In genomic region chr3:12508316-12508715, GRCh38 we compare ENCODE assay signal across 10 cellular contexts. TPM values are rescaled to one million over a fixed set of nuclear protein-coding genes. Genes with fewer than 3 reads are reported as not detected.
DNase-seq lines count a peak whose midpoint lies in the region; ATAC-seq and TF ChIP-seq lines count a peak whose summit lies in the region.
"Had no signal": no experiment of that assay in that cellular context is flagged by ENCODE, and none has a peak within 500 bp of the region (broad histone marks: within the 10 kb centered on the region; RNA-seq: fewer than 3 reads in every experiment).

No MANE protein-coding gene starts in this region.

- no peak for TF ChIP-seq CTCF in HFFc6 (IDR thresholded peaks at IDR 0.05)
- TF ChIP-seq CTCF in MCF 10A (IDR thresholded peaks at IDR 0.05; ENCODE audit: unreplicated experiment) = no peak
- no peak for TF ChIP-seq CTCF in hepatocyte (IDR thresholded peaks at IDR 0.05; ENCODE audit: poor library complexity)
- no peak for TF ChIP-seq CTCF in thoracic aorta (IDR thresholded peaks at IDR 0.05)

- H3K4me1 Mint-ChIP-seq in HFFc6 (ENCODE audit: low read depth) = peaks cover 22% of the 10 kb centered on the region
- peaks cover 23% of the 10 kb centered on the region for H3K4me1 Mint-ChIP-seq in MCF 10A (ENCODE audit: insufficient read depth, unreplicated experiment)
- no peaks in the 10 kb centered on the region for H3K4me1 Mint-ChIP-seq in activated CD8-positive, alpha-beta T cell treated with anti-CD3 and anti-CD28 coated beads, Interleukin-2, amount 10 ng/mL, durations not matched to agents 7 days and 5 days (ENCODE audit: low read depth)

- BruUV-seq in MCF 10A (replicated peaks; lab: Mats Ljungman, UMichigan) = no TSS peak

- peak overlapping the region; percentile 33 for H3K4me2 ChIP-seq in hepatocyte

- H3K36me3 ChIP-seq in hepatocyte (replicated peaks; ENCODE audit: insufficient read depth, low read depth) = no peaks in the 10 kb centered on the region
- H3K36me3 ChIP-seq in thoracic aorta = peaks cover 4% of the 10 kb centered on the region

- H3K9me2 ChIP-seq in hepatocyte (replicated peaks; ENCODE audit: insufficient read depth) = no peaks in the 10 kb centered on the region

- H3K27ac Mint-ChIP-seq in HFFc6 (peak overlapping the region; percentile 91), MCF 10A (ENCODE audit: low read depth, unreplicated experiment) (peak overlapping the region; percentile 93)
- no peak overlapping the region for H3K27ac Mint-ChIP-seq in activated CD8-positive, alpha-beta T cell treated with anti-CD3 and anti-CD28 coated beads, Interleukin-2, amount 10 ng/mL, durations not matched to agents 7 days and 5 days

- peak; percentile 92 for ATAC-seq in thoracic aorta (ENCODE audit: insufficient number of reproducible peaks, low FRiP score, low read depth)
- no peak for ATAC-seq in activated CD8-positive, alpha-beta T cell treated with anti-CD3 and anti-CD28 coated beads, Interleukin-2, amount 10 ng/mL, durations not matched to agents 7 days and 5 days
- ATAC-seq: right lobe of liver had no signal

- 49% methylated on average over 5 of the region's 5 CpGs for WGBS in hepatocyte (ENCODE audit: low lambda C conversion rate, missing lambda C conversion rate)

- H2AFZ ChIP-seq in hepatocyte = no peak overlapping the region

- no peaks in the 10 kb centered on the region for H3K9me3 Mint-ChIP-seq in HFFc6
- no peaks in the 10 kb centered on the region for H3K9me3 Mint-ChIP-seq in MCF 10A (ENCODE audit: unreplicated experiment)
- H3K9me3 Mint-ChIP-seq in activated CD8-positive, alpha-beta T cell treated with anti-CD3 and anti-CD28 coated beads, Interleukin-2, amount 10 ng/mL, durations not matched to agents 7 days and 5 days (ENCODE audit: insufficient read depth) = no peaks in the 10 kb centered on the region

- H3K9me3 ChIP-seq in hepatocyte (ENCODE audit: low read depth) (no peaks in the 10 kb centered on the region), thoracic aorta (no peaks in the 10 kb centered on the region)
- H3K9me3 ChIP-seq: right lobe of liver, testis had no signal

- CTCF ChIA-PET in MCF 10A (lab: Yijun Ruan, JAX) = interaction anchor here (0.6 to 2.6 kb wide), 10 partner anchors 23 to 1118 kb away, joined by 3 to 14 read pairs (median 4); partner anchors contain the start of gene TSEN2
- CTCF ChIA-PET in activated CD8-positive, alpha-beta T cell treated with anti-CD3 and anti-CD28 coated beads, Interleukin-2, amount 10 ng/mL, durations not matched to agents 7 days and 5 days (lab: Charles Lee) = interaction anchor here (1.5 kb wide), 1 partner anchor 24 kb away, joined by 4 read pairs; the partner anchor contains the start of gene TSEN2

- H3K4me3 ChIP-seq in hepatocyte (no peak overlapping the region), thoracic aorta (peak overlapping the region; percentile 30)
- H3K4me3 ChIP-seq: right lobe of liver, testis had no signal

- no peaks in the 10 kb centered on the region for H4K20me1 ChIP-seq in hepatocyte (ENCODE audit: insufficient read depth, poor library complexity, severe bottlenecking)

- no peaks in the 10 kb centered on the region; the same call in none of the 2 replicates for H3K27me3 Mint-ChIP-seq in HFFc6 (ENCODE audit: insufficient read depth)
- no peaks in the 10 kb centered on the region for H3K27me3 Mint-ChIP-seq in MCF 10A (ENCODE audit: insufficient read depth, unreplicated experiment)
- H3K27me3 Mint-ChIP-seq in activated CD8-positive, alpha-beta T cell treated with anti-CD3 and anti-CD28 coated beads, Interleukin-2, amount 10 ng/mL, durations not matched to agents 7 days and 5 days (ENCODE audit: low read depth) = no peaks in the 10 kb centered on the region

- intact Hi-C loops in MCF 10A (cut with micrococcal nuclease) = loop anchor here (5.0 kb wide), 1 partner anchor 49 kb away; the partner anchor contains the start of gene MKRN2

- H3K4me3 Mint-ChIP-seq in HFFc6 (peak overlapping the region; percentile 85), MCF 10A (ENCODE audit: unreplicated experiment) (peak overlapping the region; percentile 69)
- no peak overlapping the region for H3K4me3 Mint-ChIP-seq in activated CD8-positive, alpha-beta T cell treated with anti-CD3 and anti-CD28 coated beads, Interleukin-2, amount 10 ng/mL, durations not matched to agents 7 days and 5 days

- peaks cover 10% of the 10 kb centered on the region; the same call in 1 of the 2 replicates for H3K36me3 Mint-ChIP-seq in HFFc6 (ENCODE audit: low read depth)
- peaks cover 41% of the 10 kb centered on the region for H3K36me3 Mint-ChIP-seq in MCF 10A (ENCODE audit: insufficient read depth, unreplicated experiment)
- H3K36me3 Mint-ChIP-seq in activated CD8-positive, alpha-beta T cell treated with anti-CD3 and anti-CD28 coated beads, Interleukin-2, amount 10 ng/mL, durations not matched to agents 7 days and 5 days (ENCODE audit: low read depth) = peaks cover 10% of the 10 kb centered on the region

- H3K79me2 ChIP-seq in hepatocyte = no peaks in the 10 kb centered on the region

- POLR2A ChIA-PET in MCF 10A (lab: Yijun Ruan, JAX) = interaction anchor here (0.5 to 5.4 kb wide), 26 partner anchors 9 to 1219 kb away, joined by 3 to 71 read pairs (median 4); partner anchors contain the start of genes MKRN2, MKRN2OS, RAF1 and RPL32
- POLR2A ChIA-PET in activated CD8-positive, alpha-beta T cell treated with anti-CD3 and anti-CD28 coated beads, Interleukin-2, amount 10 ng/mL, durations not matched to agents 7 days and 5 days (lab: Charles Lee) = interaction anchor here (0.6 to 1.6 kb wide), 4 partner anchors 21 to 156 kb away, joined by 3 to 4 read pairs (median 3); partner anchors contain the start of gene TSEN2

- H3K27me3 ChIP-seq in hepatocyte = no peaks in the 10 kb centered on the region
- H3K27me3 ChIP-seq in thoracic aorta (replicated peaks; ENCODE audit: insufficient read depth) = no peaks in the 10 kb centered on the region
- H3K27me3 ChIP-seq: right lobe of liver, testis had no signal

- H3K4me1 ChIP-seq in hepatocyte (ENCODE audit: insufficient read depth) = no peaks in the 10 kb centered on the region
- peaks cover 6 to 30% of the 10 kb centered on the region in 2 donors for H3K4me1 ChIP-seq in thoracic aorta (ENCODE audit: control insufficient read depth in 1 of 2, low read depth in 2 of 2)
- H3K4me1 ChIP-seq: right lobe of liver, testis had no signal

- peak overlapping the region; percentile 65 for H3K27ac ChIP-seq in hepatocyte
- peak overlapping the region; percentile 70 to 82 for H3K27ac ChIP-seq in thoracic aorta
- H3K27ac ChIP-seq: right lobe of liver, testis had no signal

- DNase-seq in HFFc6 = peak; percentile 95
- DNase-seq in MCF 10A (ENCODE audit: unreplicated experiment) = peak; percentile 91
- DNase-seq in hepatocyte (ENCODE audit: low spot score) = peak; percentile 63
- DNase-seq in thoracic aorta (ENCODE audit: low spot score) = peak; percentile 59
- no peak for DNase-seq in NCI-H82 treated with DMSO at 0.1 percent for 48 hours (lab: John Stamatoyannopoulos, UW; ENCODE audit: unreplicated experiment)
- no peak for DNase-seq in midbrain (lab: John Stamatoyannopoulos, UW)
- no peak for DNase-seq in NCI-H2029 treated with DMSO at 0.1 percent for 48 hours (lab: John Stamatoyannopoulos, UW)
- no peak for DNase-seq in activated CD8-positive, alpha-beta T cell treated with anti-CD3 and anti-CD28 coated beads, Interleukin-2, amount 10 ng/mL, durations not matched to agents 7 days and 5 days
- DNase-seq: right lobe of liver, testis had no signal

RNA-seq across cellular contexts. Expression of gene TSEN2, which starts 24.0 kb away (rescaled TPM):
- total RNA-seq in HFFc6 (2021; fragmentation: NEBNext Ultra II Directional; extraction: Animal tissue kit (Norgen Biotek cat#: 25700)) = 10 to 100 TPM in 4 of 6 experiments, 1 to 10 TPM in 2; 9.3 to 15.5 (median 10.9) TPM
- total RNA-seq in MCF 10A (2022) (24.5 and 32.3 TPM in 2 replicates), hepatocyte (7.8 and 9.6 TPM in 2 replicates), thoracic aorta (10 to 100 TPM; 17.8 to 31.5 TPM)
- polyA plus RNA-seq in hepatocyte = 17.8 and 23.2 TPM in 2 replicates
- total RNA-seq in activated CD8-positive, alpha-beta T cell treated with anti-CD3 and anti-CD28 coated beads, Interleukin-2, amount 10 ng/mL, durations not matched to agents 7 days and 5 days = 10 to 100 TPM in 1 of 2 experiments, 1 to 10 TPM in 1; 9.4 to 10.7 TPM

RNA-seq across cellular contexts. Expression of gene MKRN2OS, which starts 37.0 kb away (rescaled TPM):
- not detected for total RNA-seq in HFFc6 (2021; fragmentation: NEBNext Ultra II Directional; extraction: Animal tissue kit (Norgen Biotek cat#: 25700))
- total RNA-seq in MCF 10A (2022) (0.37 and 0.47 TPM in 2 replicates), hepatocyte (2.8 and 3.0 TPM in 2 replicates), thoracic aorta (not detected)
- polyA plus RNA-seq in hepatocyte = 2.6 and 3.3 TPM in 2 replicates
- not detected for total RNA-seq in activated CD8-positive, alpha-beta T cell treated with anti-CD3 and anti-CD28 coated beads, Interleukin-2, amount 10 ng/mL, durations not matched to agents 7 days and 5 days
- total RNA-seq: testis had no signal

RNA-seq across cellular contexts. Expression of gene MKRN2, which starts 48.6 kb away (rescaled TPM):
- 10 to 100 TPM; 31.0 to 35.8 (median 34.8) TPM for total RNA-seq in HFFc6 (2021; fragmentation: NEBNext Ultra II Directional; extraction: Animal tissue kit (Norgen Biotek cat#: 25700))
- 22.0 and 25.6 TPM in 2 replicates for total RNA-seq in MCF 10A (2022)
- total RNA-seq in hepatocyte = 29.2 and 30.1 TPM in 2 replicates
- 22.6 and 24.6 TPM in 2 replicates for polyA plus RNA-seq in hepatocyte
- total RNA-seq in thoracic aorta = 10 to 100 TPM; 35.7 to 41.5 TPM
- 10 to 100 TPM; 21.0 to 22.5 TPM for total RNA-seq in activated CD8-positive, alpha-beta T cell treated with anti-CD3 and anti-CD28 coated beads, Interleukin-2, amount 10 ng/mL, durations not matched to agents 7 days and 5 days

Comparison
In these comparisons a context has a peak if more than half of its experiments do, and no peak if none do; other contexts are left out.
1. DNase-seq: peak in HFFc6 (single experiment), MCF 10A (single experiment), hepatocyte (single experiment) and thoracic aorta (single experiment); none in NCI-H82 treated with DMSO at 0.1 percent for 48 hours (single experiment), midbrain (single experiment), NCI-H2029 treated with DMSO at 0.1 percent for 48 hours (single experiment) and activated CD8-positive, alpha-beta T cell treated with anti-CD3 and anti-CD28 coated beads, Interleukin-2, amount 10 ng/mL, durations not matched to agents 7 days and 5 days (single experiment).